ENCODE assay signal across 8 cellular contexts in the genomic region with DNA sequence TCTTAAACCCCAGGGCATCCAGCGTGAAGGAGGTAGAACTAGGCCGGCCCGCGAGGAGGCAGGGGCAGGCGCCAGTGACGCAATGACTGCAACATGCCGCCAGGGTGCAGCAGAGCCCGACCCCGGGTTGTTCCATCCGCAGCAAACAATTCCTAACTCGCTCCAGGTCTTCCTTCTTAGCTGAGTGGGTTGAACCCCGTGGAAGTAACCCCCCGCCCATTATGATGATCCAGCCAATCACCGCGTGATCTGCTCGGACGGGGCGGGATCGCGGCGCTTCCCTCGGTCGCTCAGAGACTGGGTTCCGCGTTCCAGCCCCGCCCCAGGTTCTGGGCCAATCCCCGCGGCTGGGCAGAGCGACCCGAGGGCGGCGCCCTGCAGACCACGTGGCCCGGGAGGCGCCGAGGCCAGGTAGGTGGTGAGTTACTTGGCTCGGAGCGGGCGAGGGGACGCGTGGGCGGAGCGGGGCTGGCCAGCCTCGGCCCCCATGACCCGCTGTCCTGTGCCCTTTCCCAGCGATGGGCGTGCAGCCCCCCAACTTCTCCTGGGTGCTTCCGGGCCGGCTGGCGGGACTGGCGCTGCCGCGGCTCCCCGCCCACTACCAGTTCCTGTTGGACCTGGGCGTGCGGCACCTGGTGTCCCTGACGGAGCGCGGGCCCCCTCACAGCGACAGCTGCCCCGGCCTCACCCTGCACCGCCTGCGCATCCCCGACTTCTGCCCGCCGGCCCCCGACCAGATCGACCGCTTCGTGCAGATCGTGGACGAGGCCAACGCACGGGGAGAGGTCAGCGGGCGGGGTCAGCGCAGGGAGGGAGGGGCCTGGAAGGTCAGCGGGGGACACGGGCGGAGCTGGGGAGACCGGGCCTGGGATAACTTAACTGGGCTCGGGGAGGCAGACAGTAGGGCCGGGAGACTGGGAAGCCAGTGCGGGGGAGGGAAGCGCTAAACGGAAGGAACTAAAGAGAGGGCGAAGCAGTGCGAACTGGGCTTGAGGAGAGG. TPM values are rescaled to one million over a fixed set of nuclear protein-coding genes. Genes with fewer than 3 reads are reported as not detected.
DNase-seq lines count a peak whose midpoint lies in the region; FAIRE-seq and TF ChIP-seq lines count a peak whose summit lies in the region.

Gene DUSP23 (plus strand): TSS at position 380 of the 1,000 bp plus-strand sequence. CDS start 139 bp downstream, at position 519.

- H3K9ac ChIP-seq in ES-I3 (ENCODE audit: low read depth, low read length) (peak within 1 kb of the TSS; percentile 73; the same call in 1 of the 2 replicates), neural progenitor cell (no peak within 1 kb of the TSS)

- peak; percentile 70 for TF ChIP-seq POLR2A in H54 (IDR thresholded peaks at IDR 0.05; ENCODE audit: low read depth, low read length)

- no peaks in the 10 kb centered on the region for H3K79me2 ChIP-seq in neural progenitor cell (ENCODE audit: low read depth)

- H3K9me3 Mint-ChIP-seq in neural progenitor cell: peaks cover 2% of the 10 kb centered on the region

- H3K4me1 ChIP-seq in ES-I3 (ENCODE audit: insufficient read depth, low read length) (peaks cover 16% of the 10 kb centered on the region), SJSA1 (replicated peaks) (peaks cover 17% of the 10 kb centered on the region), neural progenitor cell (no peaks in the 10 kb centered on the region)

- no peaks in the 10 kb centered on the region for H3F3A ChIP-seq in neural progenitor cell (ENCODE audit: low read depth)

- H3K27ac ChIP-seq in SJSA1: no peak within 1 kb of the TSS
- no peak within 1 kb of the TSS for H3K27ac ChIP-seq in neural progenitor cell

- DNase-seq in H54 (ENCODE audit: insufficient read length, low spot score): peak; percentile 97
- peak; percentile 97 for DNase-seq in M059J (ENCODE audit: low read depth)
- DNase-seq in SJSA1 (ENCODE audit: low read depth in 1 of 2, low spot score in 2 of 2): peak; percentile 84 to 85
- DNase-seq in activated naive CD4-positive, alpha-beta T cell (lab: John Stamatoyannopoulos, UW): peak; percentile 76 to 93 (median 84)
- peak; percentile 96 to 98 for DNase-seq in foreskin fibroblast
- DNase-seq in neural progenitor cell (ENCODE audit: low spot score): peak; percentile 97
- peak; percentile 96 for DNase-seq in stromal cell of bone marrow (ENCODE audit: low read depth)

- H4K20me1 ChIP-seq in neural progenitor cell (ENCODE audit: low read depth): no peaks in the 10 kb centered on the region

- H3K27me3 Mint-ChIP-seq in neural progenitor cell (ENCODE audit: insufficient read depth, low read depth): peaks cover 3% of the 10 kb centered on the region

- H3K9me3 ChIP-seq in ES-I3 (ENCODE audit: control insufficient read depth, insufficient read depth, low read length): no peaks in the 10 kb centered on the region
- no peaks in the 10 kb centered on the region; the same call in 1 of the 2 replicates for H3K9me3 ChIP-seq in SJSA1 (replicated peaks)
- H3K9me3 ChIP-seq in neural progenitor cell (ENCODE audit: low read depth): no peaks in the 10 kb centered on the region

- H3K27me3 ChIP-seq in SJSA1 (replicated peaks) (no peaks in the 10 kb centered on the region; the same call in none of the 2 replicates), neural progenitor cell (peaks cover 10% of the 10 kb centered on the region)

- TF ChIP-seq CTCF in foreskin fibroblast (IDR thresholded peaks at IDR 0.05; ENCODE audit: low read depth, low read length) (peak; percentile 93), neural progenitor cell (IDR thresholded peaks at IDR 0.05) (peak; percentile 87)

- FAIRE-seq in H54 (lab: Jason Lieb, UNC): peak; percentile 72

- no peaks in the 10 kb centered on the region for H3K36me3 Mint-ChIP-seq in neural progenitor cell

- H3K4me1 Mint-ChIP-seq in neural progenitor cell: peaks cover 2% of the 10 kb centered on the region

- H2AFZ ChIP-seq in neural progenitor cell (replicated peaks): peak within 1 kb of the TSS; percentile 82

- H3K4me3 ChIP-seq in SJSA1 (peak within 1 kb of the TSS; percentile 37), foreskin fibroblast (ENCODE audit: low read depth in 1 of 2, low read length in 2 of 2) (peak within 1 kb of the TSS; percentile 78), neural progenitor cell (peak within 1 kb of the TSS; percentile 54)

- H3K4me2 ChIP-seq in neural progenitor cell: peak within 1 kb of the TSS; percentile 82

- no peaks in the 10 kb centered on the region for H3K36me3 ChIP-seq in ES-I3 (ENCODE audit: insufficient read depth, low read length)
- no peaks in the 10 kb centered on the region for H3K36me3 ChIP-seq in SJSA1
- H3K36me3 ChIP-seq in neural progenitor cell: no peaks in the 10 kb centered on the region

- H3K4me3 Mint-ChIP-seq in neural progenitor cell: peak within 1 kb of the TSS; percentile 78

- H3K27ac Mint-ChIP-seq in neural progenitor cell: no peak within 1 kb of the TSS

RNA-seq across cellular contexts. Expression of gene DUSP23, which starts in this region (rescaled TPM):
- 25.6 and 37.0 TPM in 2 replicates for total RNA-seq in M059J (2014; rRNA removed; shearing (Covaris generic))
- 3.2 and 8.2 TPM in 2 replicates for total RNA-seq in SJSA1 (2014; rRNA removed; shearing (Covaris generic))
- total RNA-seq in neural progenitor cell (ENCODE audit: low replicate concordance): 3.1 and 19.8 TPM in 2 replicates
